ENCODE assay signal across 23 cellular contexts in genomic region chr20:60636417-60636816, GRCh38.
"Had no signal": no experiment of that assay in that cellular context is flagged by ENCODE, and none has a peak within 500 bp of the region (broad histone marks: within the 10 kb centered on the region; RNA-seq: fewer than 3 reads in every experiment).

No MANE protein-coding gene starts in this region.

- H3K36me3 ChIP-seq: colonic mucosa, esophagus muscularis mucosa, esophagus squamous epithelium, gastrocnemius medialis, gastroesophageal sphincter, heart left ventricle, heart right ventricle had no signal

- H3K9me3 ChIP-seq: colonic mucosa, esophagus muscularis mucosa, esophagus squamous epithelium, gastrocnemius medialis, gastroesophageal sphincter, heart left ventricle had no signal

- H3K27ac ChIP-seq: colonic mucosa, coronary artery, dorsolateral prefrontal cortex, epithelial cell of prostate, esophagus muscularis mucosa, esophagus squamous epithelium, foreskin keratinocyte, gastrocnemius medialis, gastroesophageal sphincter, heart left ventricle, heart right ventricle had no signal

- DNase-seq: colonic mucosa; cortex of kidney; dermis blood vessel endothelial cell; dorsolateral prefrontal cortex; effector CD4-positive, alpha-beta T cell; effector CD8-positive, alpha-beta T cell; effector memory CD4-positive, alpha-beta T cell; effector memory CD8-positive, alpha-beta T cell; endodermal cell; erythroblast; esophagus squamous epithelium; foreskin fibroblast; foreskin keratinocyte; foreskin melanocyte; gastrocnemius medialis; glutamatergic neuron; head of caudate nucleus; heart left ventricle; heart right ventricle had no signal

- H3K27me3 ChIP-seq: colonic mucosa, esophagus muscularis mucosa, esophagus squamous epithelium, foreskin keratinocyte, gastrocnemius medialis, heart left ventricle had no signal

- H3K4me3 ChIP-seq: colonic mucosa, coronary artery, dorsolateral prefrontal cortex, esophagus muscularis mucosa, esophagus squamous epithelium, gastrocnemius medialis, gastroesophageal sphincter, heart left ventricle, heart right ventricle had no signal
